In genomic region chr3:60096403-60096802, GRCh38 we compare ENCODE assay signal across 19 cellular contexts.
"Had no signal": no experiment of that assay in that cellular context is flagged by ENCODE, and none has a peak within 500 bp of the region (broad histone marks: within the 10 kb centered on the region; RNA-seq: fewer than 3 reads in every experiment).

No MANE protein-coding gene starts in this region.

- H3K27me3 Mint-ChIP-seq: activated CD4-positive, alpha-beta memory T cell treated with anti-CD3 and anti-CD28 coated beads, Interleukin-2, amount 10 ng/mL, durations not matched to agents 7 days and 5 days; activated CD4-positive, alpha-beta T cell treated with anti-CD3 and anti-CD28 coated beads, Interleukin-2, amount 10 ng/mL, durations not matched to agents 24 days and 14 days; activated naive CD4-positive, alpha-beta T cell treated with anti-CD3 and anti-CD28 coated beads, Interleukin-2, amount 50 U/mL, for 24 hours; activated naive CD8-positive, alpha-beta T cell treated with anti-CD3 and anti-CD28 coated beads, Interleukin-2, amount 50 U/mL, for 24 hours; activated T-cell treated with anti-CD3 and anti-CD28 coated beads, Interleukin-2, amount 50 U/mL, for 24 hours; activated T-helper 17 cell treated with anti-CD3 and anti-CD28 coated beads, Interleukin-2, amount 50 U/mL, for 72 hours; central memory CD8-positive, alpha-beta T cell; stimulated activated naive CD8-positive, alpha-beta T cell treated with anti-CD3 and anti-CD28 coated beads, Interleukin-15, Interleukin-2, amounts not matched to agents 100 ng/mL and 50 ng/mL, for 24 hours had no signal

- DNase-seq: activated CD4-positive, alpha-beta memory T cell treated with anti-CD3 and anti-CD28 coated beads, Interleukin-2, amount 10 ng/mL, durations not matched to agents 7 days and 5 days; activated CD4-positive, alpha-beta T cell treated with anti-CD3 and anti-CD28 coated beads, Interleukin-2, amount 10 ng/mL, durations not matched to agents 24 days and 14 days; activated CD8-positive, alpha-beta memory T cell treated with anti-CD3 and anti-CD28 coated beads, Interleukin-2, amount 50 U/mL, for 48 hours; activated naive CD8-positive, alpha-beta T cell treated with anti-CD3 and anti-CD28 coated beads, Interleukin-2, amount 50 U/mL, for 24 hours; activated T-cell treated with anti-CD3 and anti-CD28 coated beads, Interleukin-2, amount 50 U/mL, for 24 hours; amygdala; dermis blood vessel endothelial cell; effector CD4-positive, alpha-beta T cell; kidney; naive thymus-derived CD8-positive, alpha-beta T cell; right lobe of liver; stimulated activated CD4-positive, alpha-beta T cell treated with anti-CD3 and anti-CD28 coated beads, Interleukin-12 subunit alpha, Interleukin-12 subunit beta, amount 100 ng/mL, for 4 hours; stimulated activated CD4-positive, alpha-beta T cell treated with anti-CD3 and anti-CD28 coated beads, Interleukin-4, amount 100 ng/mL, for 1 hour; uterus had no signal

- H3K27ac Mint-ChIP-seq: activated CD4-positive, alpha-beta memory T cell treated with anti-CD3 and anti-CD28 coated beads, Interleukin-2, amount 10 ng/mL, durations not matched to agents 7 days and 5 days; activated CD4-positive, alpha-beta T cell treated with anti-CD3 and anti-CD28 coated beads, Interleukin-2, amount 10 ng/mL, durations not matched to agents 24 days and 14 days; activated naive CD4-positive, alpha-beta T cell treated with anti-CD3 and anti-CD28 coated beads, Interleukin-2, amount 50 U/mL, for 24 hours; activated naive CD8-positive, alpha-beta T cell treated with anti-CD3 and anti-CD28 coated beads, Interleukin-2, amount 50 U/mL, for 24 hours; activated T-cell treated with anti-CD3 and anti-CD28 coated beads, Interleukin-2, amount 50 U/mL, for 24 hours; activated T-helper 17 cell treated with anti-CD3 and anti-CD28 coated beads, Interleukin-2, amount 50 U/mL, for 72 hours; stimulated activated naive CD8-positive, alpha-beta T cell treated with anti-CD3 and anti-CD28 coated beads, Interleukin-15, Interleukin-2, amounts not matched to agents 100 ng/mL and 50 ng/mL, for 24 hours; type B pancreatic cell had no signal

- H3K4me3 ChIP-seq: right lobe of liver, uterus had no signal

- H3K4me1 ChIP-seq: right lobe of liver, uterus had no signal

- H3K36me3 ChIP-seq: right lobe of liver, uterus had no signal

- ATAC-seq: activated naive CD8-positive, alpha-beta T cell treated with anti-CD3 and anti-CD28 coated beads, Interleukin-2, amount 50 U/mL, for 24 hours; activated T-helper 17 cell treated with anti-CD3 and anti-CD28 coated beads, Interleukin-2, amount 50 U/mL, for 72 hours; naive thymus-derived CD8-positive, alpha-beta T cell; right lobe of liver had no signal

- H3K27ac ChIP-seq: right lobe of liver, uterus had no signal

- H3K9me3 Mint-ChIP-seq: activated naive CD8-positive, alpha-beta T cell treated with anti-CD3 and anti-CD28 coated beads, Interleukin-2, amount 50 U/mL, for 24 hours; activated T-cell treated with anti-CD3 and anti-CD28 coated beads, Interleukin-2, amount 50 U/mL, for 24 hours; activated T-helper 17 cell treated with anti-CD3 and anti-CD28 coated beads, Interleukin-2, amount 50 U/mL, for 72 hours; central memory CD8-positive, alpha-beta T cell; stimulated activated naive CD8-positive, alpha-beta T cell treated with anti-CD3 and anti-CD28 coated beads, Interleukin-15, Interleukin-2, amounts not matched to agents 100 ng/mL and 50 ng/mL, for 24 hours had no signal

- H3K4me1 Mint-ChIP-seq: activated CD4-positive, alpha-beta memory T cell treated with anti-CD3 and anti-CD28 coated beads, Interleukin-2, amount 10 ng/mL, durations not matched to agents 7 days and 5 days; activated CD4-positive, alpha-beta T cell treated with anti-CD3 and anti-CD28 coated beads, Interleukin-2, amount 10 ng/mL, durations not matched to agents 24 days and 14 days; activated T-helper 17 cell treated with anti-CD3 and anti-CD28 coated beads, Interleukin-2, amount 50 U/mL, for 72 hours; central memory CD8-positive, alpha-beta T cell had no signal

- H3K4me3 Mint-ChIP-seq: activated CD4-positive, alpha-beta memory T cell treated with anti-CD3 and anti-CD28 coated beads, Interleukin-2, amount 10 ng/mL, durations not matched to agents 7 days and 5 days; activated CD4-positive, alpha-beta T cell treated with anti-CD3 and anti-CD28 coated beads, Interleukin-2, amount 10 ng/mL, durations not matched to agents 24 days and 14 days; activated naive CD4-positive, alpha-beta T cell treated with anti-CD3 and anti-CD28 coated beads, Interleukin-2, amount 50 U/mL, for 24 hours; activated naive CD8-positive, alpha-beta T cell treated with anti-CD3 and anti-CD28 coated beads, Interleukin-2, amount 50 U/mL, for 24 hours; activated T-cell treated with anti-CD3 and anti-CD28 coated beads, Interleukin-2, amount 50 U/mL, for 24 hours; activated T-helper 17 cell treated with anti-CD3 and anti-CD28 coated beads, Interleukin-2, amount 50 U/mL, for 72 hours; central memory CD8-positive, alpha-beta T cell; stimulated activated naive CD8-positive, alpha-beta T cell treated with anti-CD3 and anti-CD28 coated beads, Interleukin-15, Interleukin-2, amounts not matched to agents 100 ng/mL and 50 ng/mL, for 24 hours; type B pancreatic cell had no signal

- H3K9me3 ChIP-seq: right lobe of liver, uterus had no signal

- H3K36me3 Mint-ChIP-seq: naive thymus-derived CD8-positive, alpha-beta T cell; type B pancreatic cell had no signal
